Comparison of ENCODE assay signal across 10 cellular contexts in the genomic region with DNA sequence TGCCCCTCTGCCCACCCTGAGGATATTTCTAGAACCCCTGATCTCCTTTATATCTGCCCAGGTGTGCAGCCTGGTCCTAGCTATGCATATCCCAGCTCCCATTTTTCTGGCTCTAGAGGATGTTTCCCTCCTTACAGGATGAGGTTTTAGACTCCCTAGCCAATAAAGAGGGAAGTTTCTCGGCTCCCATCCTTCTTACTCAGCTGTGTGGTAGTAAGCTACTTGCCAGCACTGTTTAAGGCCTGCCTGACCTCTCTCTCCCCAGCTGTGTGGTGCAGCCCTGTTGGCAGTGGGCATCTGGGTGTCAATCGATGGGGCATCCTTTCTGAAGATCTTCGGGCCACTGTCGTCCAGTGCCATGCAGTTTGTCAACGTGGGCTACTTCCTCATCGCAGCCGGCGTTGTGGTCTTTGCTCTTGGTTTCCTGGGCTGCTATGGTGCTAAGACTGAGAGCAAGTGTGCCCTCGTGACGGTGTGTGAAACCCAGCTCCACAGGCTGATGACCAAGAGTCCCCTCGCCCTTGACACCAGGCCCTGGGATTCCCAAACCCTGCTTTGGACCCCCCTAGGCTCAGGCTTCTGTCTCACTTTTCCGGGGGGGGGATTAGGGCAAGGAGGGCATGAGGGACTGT. TPM values are rescaled to one million over a fixed set of nuclear protein-coding genes. Genes with fewer than 3 reads are reported as not detected.
DNase-seq lines count a peak whose midpoint lies in the region; ATAC-seq and TF ChIP-seq lines count a peak whose summit lies in the region.
"Had no signal": no experiment of that assay in that cellular context is flagged by ENCODE, and none has a peak within 500 bp of the region (broad histone marks: within the 10 kb centered on the region; RNA-seq: fewer than 3 reads in every experiment).

No MANE protein-coding gene starts in this region.

- ATAC-seq in naive thymus-derived CD4-positive, alpha-beta T cell, result peak; percentile 44
- ATAC-seq in GM23338 (no peak), HG03159 (IDR thresholded peaks at IDR 0.05; ENCODE audit: unreplicated experiment) (no peak)

- H3K9me2 ChIP-seq in GM23248 (ENCODE audit: insufficient read depth), result no peaks in the 10 kb centered on the region
- H3K9me2 ChIP-seq in GM23338 (ENCODE audit: insufficient read depth), result no peaks in the 10 kb centered on the region

- peaks cover 0 to 19% (median 14%) of the 10 kb centered on the region in 7 donors for H3K4me1 Mint-ChIP-seq in naive thymus-derived CD4-positive, alpha-beta T cell
- H3K4me1 Mint-ChIP-seq in GM23338, result peaks cover 7% of the 10 kb centered on the region; the same call in 2 of the 3 replicates

- peak overlapping the region; percentile 76 for H3K9ac ChIP-seq in GM23248

- H3K27ac Mint-ChIP-seq in naive thymus-derived CD4-positive, alpha-beta T cell, result peak overlapping the region in 3 of 9 donors; percentile 38 to 50 (median 38)
- no peak overlapping the region for H3K27ac Mint-ChIP-seq in GM23338

- H3K36me3 ChIP-seq in GM23248 (ENCODE audit: low read depth), result no peaks in the 10 kb centered on the region
- H3K36me3 ChIP-seq in brain microvascular endothelial cell (replicated peaks), result no peaks in the 10 kb centered on the region
- H3K36me3 ChIP-seq in naive thymus-derived CD4-positive, alpha-beta T cell (ENCODE audit: control insufficient read depth in 2 of 3, insufficient read depth in 3 of 3, low read length in 3 of 3), result peaks cover 0 to 1% (median 0%) of the 10 kb centered on the region in 3 experiments
- no peaks in the 10 kb centered on the region for H3K36me3 ChIP-seq in GM23338 (ENCODE audit: insufficient read depth)

- intact Hi-C loops in naive thymus-derived CD4-positive, alpha-beta T cell (cut with micrococcal nuclease), result no loop called here

- no peaks in the 10 kb centered on the region for H4K20me1 ChIP-seq in GM23248 (ENCODE audit: insufficient read depth)
- no peaks in the 10 kb centered on the region for H4K20me1 ChIP-seq in GM23338 (replicated peaks; ENCODE audit: insufficient read depth)

- peaks cover 28% of the 10 kb centered on the region for H3K4me1 ChIP-seq in GM23248 (ENCODE audit: insufficient read depth)
- no peaks in the 10 kb centered on the region for H3K4me1 ChIP-seq in naive thymus-derived CD4-positive, alpha-beta T cell (ENCODE audit: control insufficient read depth in 2 of 2, insufficient read depth in 2 of 2, low read length in 2 of 2)
- H3K4me1 ChIP-seq in GM23338 (ENCODE audit: insufficient read depth), result no peaks in the 10 kb centered on the region; the same call in 1 of the 2 replicates

- H3K27me3 Mint-ChIP-seq in naive thymus-derived CD4-positive, alpha-beta T cell, result no peaks in the 10 kb centered on the region
- peaks cover 10% of the 10 kb centered on the region for H3K27me3 Mint-ChIP-seq in GM23338 (ENCODE audit: insufficient read depth, low read depth, poor library complexity)

- H3K9me3 Mint-ChIP-seq in naive thymus-derived CD4-positive, alpha-beta T cell, result no peaks in the 10 kb centered on the region
- H3K9me3 Mint-ChIP-seq in GM23338, result no peaks in the 10 kb centered on the region

- H3K36me3 Mint-ChIP-seq in naive thymus-derived CD4-positive, alpha-beta T cell, result peaks cover 0 to 11% (median 5%) of the 10 kb centered on the region in 5 donors
- 0 out of 3 replicates have a peak, but pooled peaks cover 5% of the 10 kb centered on the region for H3K36me3 Mint-ChIP-seq in GM23338 (ENCODE audit: low read depth)

- POLR2A ChIA-PET in naive thymus-derived CD4-positive, alpha-beta T cell (lab: Charles Lee), result interaction anchor here (0.8 kb wide), 1 partner anchor 52 kb away, joined by 3 read pairs; no protein-coding TSS in a partner anchor

- WGBS in GM23248 (ENCODE audit: low coverage in 1 of 2, low lambda C conversion rate in 2 of 2, missing lambda C conversion rate in 2 of 2), 2 experiments, result 79 to 85% methylated on average over 10 to 12 of the region's 12 CpGs

- H3K27me3 ChIP-seq in GM23248 (replicated peaks; ENCODE audit: insufficient read depth) (no peaks in the 10 kb centered on the region), brain microvascular endothelial cell (replicated peaks) (no peaks in the 10 kb centered on the region), GM23338 (ENCODE audit: insufficient read depth) (0 out of 2 replicates have a peak, but pooled peaks cover 6% of the 10 kb centered on the region)
- H3K27me3 ChIP-seq in naive thymus-derived CD4-positive, alpha-beta T cell (ENCODE audit: control insufficient read depth in 2 of 2, insufficient read depth in 2 of 2, low read length in 2 of 2), result no peaks in the 10 kb centered on the region

- H2AFZ ChIP-seq in GM23248, result peak overlapping the region; percentile 10; the same call in 1 of the 2 replicates
- no peak overlapping the region for H2AFZ ChIP-seq in GM23338

- peaks cover 14% of the 10 kb centered on the region for H3F3A ChIP-seq in GM23248 (ENCODE audit: insufficient read depth)
- no peaks in the 10 kb centered on the region for H3F3A ChIP-seq in GM23338 (replicated peaks; ENCODE audit: low read depth)

- TF ChIP-seq CTCF in brain microvascular endothelial cell (IDR thresholded peaks at IDR 0.05; ENCODE audit: low read depth, low read length, missing control alignments) (no peak), GM23338 (conservative IDR thresholded peaks at IDR 0.05; ENCODE audit: low read depth in 2 of 2) (no peak)

- H3K4me2 ChIP-seq in GM23248 (ENCODE audit: unreplicated experiment) (no peak overlapping the region), GM23338 (no peak overlapping the region)

- CTCF ChIA-PET in naive thymus-derived CD4-positive, alpha-beta T cell (lab: Charles Lee), result interaction anchor here (10.7 kb wide), 1 partner anchor 148 kb away, joined by 119 read pairs; no protein-coding TSS in a partner anchor

- H3K4me3 Mint-ChIP-seq in naive thymus-derived CD4-positive, alpha-beta T cell, result no peak overlapping the region
- H3K4me3 Mint-ChIP-seq in GM23338, result no peak overlapping the region

- H3K79me2 ChIP-seq in GM23248 (ENCODE audit: insufficient read depth) (no peaks in the 10 kb centered on the region), GM23338 (replicated peaks; ENCODE audit: insufficient read depth) (no peaks in the 10 kb centered on the region)

- H3K4me3 ChIP-seq in GM23248, result no peak overlapping the region
- no peak overlapping the region for H3K4me3 ChIP-seq in brain microvascular endothelial cell (ENCODE audit: low read depth, low read length)
- H3K4me3 ChIP-seq in naive thymus-derived CD4-positive, alpha-beta T cell (ENCODE audit: low read length), result no peak overlapping the region
- H3K4me3 ChIP-seq in GM23338, result no peak overlapping the region

- DNase-seq in ACHN (peak; percentile 19), GM23248 (peak; percentile 48), brain microvascular endothelial cell (no peak), OCI-M1 (lab: John Stamatoyannopoulos, UW) (no peak), GM23338 (ENCODE audit: low spot score) (no peak), NCI-H128 (lab: John Stamatoyannopoulos, UW; ENCODE audit: unreplicated experiment) (no peak)
- no peak for DNase-seq in naive thymus-derived CD4-positive, alpha-beta T cell
- DNase-seq: NCI-H187 had no signal

- in situ Hi-C loops in ACHN (cut with HindIII; ENCODE audit: low pct_ligation_motif_present, low pct_unique_long_range_greater_than_20kb, low sequenced_read_pairs), result loop anchor here (25.0 kb wide), 1 partner anchor 147 kb away; no protein-coding TSS in a partner anchor
- in situ Hi-C loops in GM23248 (cut with MboI), result no loop called here
- in situ Hi-C loops in brain microvascular endothelial cell (cut with HindIII; ENCODE audit: low pct_ligation_motif_present, low sequenced_read_pairs), result loop anchor here (10.0 kb wide), 1 partner anchor 149 kb away; no protein-coding TSS in a partner anchor

- H3K27ac ChIP-seq in GM23248 (peak overlapping the region; percentile 92), brain microvascular endothelial cell (peak overlapping the region; percentile 68), GM23338 (ENCODE audit: low read depth) (no peak overlapping the region)
- H3K27ac ChIP-seq in naive thymus-derived CD4-positive, alpha-beta T cell (ENCODE audit: low read depth, low read length), result no peak overlapping the region

- H3K9me3 ChIP-seq in GM23248 (ENCODE audit: low read depth), result no peaks in the 10 kb centered on the region
- H3K9me3 ChIP-seq in naive thymus-derived CD4-positive, alpha-beta T cell (ENCODE audit: control insufficient read depth in 2 of 3, low read length in 3 of 3), result no peaks in the 10 kb centered on the region

RNA-seq across cellular contexts. Expression of gene P3R3URF, which starts 7.8 kb away (rescaled TPM):
- total RNA-seq in GM23248 (2014; rRNA removed; shearing (Covaris generic)), result not detected in 2 replicates
- polyA plus RNA-seq in GM23248 (2016; fragmentation: Nextera tagmentation; extraction: Ambion mirVana) (not detected in 2 replicates), GM23338 (2016; fragmentation: Nextera tagmentation; extraction: Ambion mirVana) (not detected in 2 replicates)
- total RNA-seq in naive thymus-derived CD4-positive, alpha-beta T cell, result not detected
- polyA plus RNA-seq in naive thymus-derived CD4-positive, alpha-beta T cell, result not detected
- not detected in 2 replicates for total RNA-seq in GM23338 (2014; rRNA removed; shearing (Covaris generic))
- total RNA-seq: H4 had no signal

RNA-seq across cellular contexts. Expression of gene TSPAN1, which starts 9.2 kb away (rescaled TPM):
- not detected in 2 replicates for total RNA-seq in GM23248 (2014; rRNA removed; shearing (Covaris generic))
- polyA plus RNA-seq in GM23248 (2016; fragmentation: Nextera tagmentation; extraction: Ambion mirVana), result 0.38 and 0.70 TPM in 2 replicates
- not detected for total RNA-seq in naive thymus-derived CD4-positive, alpha-beta T cell
- polyA plus RNA-seq in naive thymus-derived CD4-positive, alpha-beta T cell, result not detected
- not detected in 2 replicates for total RNA-seq in GM23338 (2014; rRNA removed; shearing (Covaris generic))
- polyA plus RNA-seq in GM23338 (2016; fragmentation: Nextera tagmentation; extraction: Ambion mirVana), result not detected in 2 replicates

RNA-seq across cellular contexts. Expression of gene POMGNT1, which starts 14.2 kb away (rescaled TPM):
- total RNA-seq in GM23248 (2014; rRNA removed; shearing (Covaris generic)), result 79.1 and 98.6 TPM in 2 replicates
- polyA plus RNA-seq in GM23248 (2016; fragmentation: Nextera tagmentation; extraction: Ambion mirVana) (57.6 and 58.9 TPM in 2 replicates), GM23338 (2016; fragmentation: Nextera tagmentation; extraction: Ambion mirVana) (23.0 and 24.3 TPM in 2 replicates)
- total RNA-seq in naive thymus-derived CD4-positive, alpha-beta T cell, result 10 to 100 TPM; 35.7 to 58.6 (median 41.9) TPM
- polyA plus RNA-seq in naive thymus-derived CD4-positive, alpha-beta T cell, result 10 to 100 TPM; 34.6 to 35.5 TPM
- 32.1 and 33.2 TPM in 2 replicates for total RNA-seq in GM23338 (2014; rRNA removed; shearing (Covaris generic))

RNA-seq across cellular contexts. Expression of gene LURAP1, which starts 19.1 kb away (rescaled TPM):
- 2.8 and 3.3 TPM in 2 replicates for total RNA-seq in GM23248 (2014; rRNA removed; shearing (Covaris generic))
- polyA plus RNA-seq in GM23248 (2016; fragmentation: Nextera tagmentation; extraction: Ambion mirVana), result 1.9 and 2.4 TPM in 2 replicates
- 1 to 10 TPM in 2 of 5 experiments, under 1 TPM in 3; 0.12 to 1.3 (median 0.20) TPM for total RNA-seq in naive thymus-derived CD4-positive, alpha-beta T cell
- polyA plus RNA-seq in naive thymus-derived CD4-positive, alpha-beta T cell, result not detected
- 3.5 and 5.0 TPM in 2 replicates for total RNA-seq in GM23338 (2014; rRNA removed; shearing (Covaris generic))
- 1.3 and 1.8 TPM in 2 replicates for polyA plus RNA-seq in GM23338 (2016; fragmentation: Nextera tagmentation; extraction: Ambion mirVana)

RNA-seq across cellular contexts. Expression of gene PIK3R3, which starts 51.6 kb away (rescaled TPM):
- total RNA-seq in GM23248 (2014; rRNA removed; shearing (Covaris generic)), result 0.76 and 1.9 TPM in 2 replicates
- polyA plus RNA-seq in GM23248 (2016; fragmentation: Nextera tagmentation; extraction: Ambion mirVana), result 1.3 and 1.6 TPM in 2 replicates
- total RNA-seq in naive thymus-derived CD4-positive, alpha-beta T cell, result 1 to 10 TPM in 1 of 5 experiments, under 1 TPM in 4; 0.16 to 3.0 (median 0.56) TPM
- under 1 TPM in 1 of 2 donors, not detected in 1; 0.03 TPM for polyA plus RNA-seq in naive thymus-derived CD4-positive, alpha-beta T cell
- total RNA-seq in GM23338 (2014; rRNA removed; shearing (Covaris generic)), result 8.0 and 8.6 TPM in 2 replicates
- 7.3 and 7.5 TPM in 2 replicates for polyA plus RNA-seq in GM23338 (2016; fragmentation: Nextera tagmentation; extraction: Ambion mirVana)

Comparison
In these comparisons a context has a peak if more than half of its experiments do, and no peak if none do; other contexts are left out.
1. DNase-seq: peak in ACHN (single experiment) and GM23248 (single experiment); none in brain microvascular endothelial cell (single experiment), naive thymus-derived CD4-positive, alpha-beta T cell (0 of 9), OCI-M1 (single experiment), GM23338 (single experiment) and NCI-H128 (single experiment).
2. H3K27ac ChIP-seq: peak in GM23248 (single experiment) and brain microvascular endothelial cell (single experiment); none in naive thymus-derived CD4-positive, alpha-beta T cell (single experiment) and GM23338 (single experiment).